25 cellular contexts compared by ENCODE assay signal in genomic region chr6:54865091-54865631, GRCh38. TPM values are rescaled to one million over a fixed set of nuclear protein-coding genes. Genes with fewer than 3 reads are reported as not detected.
"Had no signal": no experiment of that assay in that cellular context is flagged by ENCODE, and none has a peak within 500 bp of the region (broad histone marks: within the 10 kb centered on the region; RNA-seq: fewer than 3 reads in every experiment).

No MANE protein-coding gene starts in this region.

- H3K36me3 Mint-ChIP-seq: naive B cell had no signal

- H3K4me3 ChIP-seq: body of pancreas, heart right ventricle, sigmoid colon, testis, upper lobe of left lung had no signal

- H3K27me3 ChIP-seq: body of pancreas, heart right ventricle, sigmoid colon, testis, upper lobe of left lung had no signal

- H3K4me3 Mint-ChIP-seq: activated CD4-positive, alpha-beta T cell treated with anti-CD3 and anti-CD28 coated beads, Interleukin-2, amount 10 ng/mL, durations not matched to agents 7 days and 5 days; activated CD8-positive, alpha-beta T cell treated with anti-CD3 and anti-CD28 coated beads for 36 hours; activated naive CD8-positive, alpha-beta T cell treated with anti-CD3 and anti-CD28 coated beads, Interleukin-2, amount 50 U/mL, for 24 hours; activated T-helper 1 cell treated with anti-CD3 and anti-CD28 coated beads, Interleukin-12 subunit alpha, Interleukin-12 subunit beta, Interleukin-2, Interleukin-4 antibody, amounts not matched to agents 30 ng/mL and 10 ng/mL and 1 ng/mL, durations not matched to agents 14 hours and 24 hours and 36 hours; dendritic cell treated with granulocyte-macrophage colony-stimulating factor and Interleukin-4, amounts not matched to agents 40 ng/mL and 50 ng/mL, for 4 days; immature natural killer cell; naive B cell had no signal

- DNase-seq: activated CD4-positive, alpha-beta T cell treated with anti-CD3 and anti-CD28 coated beads, Interleukin-2, amount 10 ng/mL, durations not matched to agents 7 days and 5 days; activated CD4-positive, CD25-positive, alpha-beta regulatory T cell treated with anti-CD3 and anti-CD28 coated beads, Interleukin-2, amount 50 U/mL, for 72 hours; activated CD8-positive, alpha-beta T cell treated with anti-CD3 and anti-CD28 coated beads for 36 hours; activated gamma-delta T cell; activated naive CD4-positive, alpha-beta T cell treated with anti-CD3 and anti-CD28 coated beads, Interleukin-2, amount 50 U/mL, for 16 hours; activated naive CD8-positive, alpha-beta T cell treated with anti-CD3 and anti-CD28 coated beads, Interleukin-2, amount 50 U/mL, for 24 hours; body of pancreas; effector CD4-positive, alpha-beta T cell; heart right ventricle; immature natural killer cell; left ventricle myocardium superior; mammary epithelial cell; naive B cell; posterior cingulate gyrus; sigmoid colon; stimulated activated CD4-positive, alpha-beta T cell treated with anti-CD3 and anti-CD28 coated beads, Interleukin-4, amount 100 ng/mL, for 1 hour; stimulated activated naive CD4-positive, alpha-beta T cell; testis; upper lobe of left lung had no signal

- H3K4me1 Mint-ChIP-seq: activated CD4-positive, alpha-beta T cell treated with anti-CD3 and anti-CD28 coated beads, Interleukin-2, amount 10 ng/mL, durations not matched to agents 7 days and 5 days; activated naive CD8-positive, alpha-beta T cell treated with anti-CD3 and anti-CD28 coated beads, Interleukin-2, amount 50 U/mL, for 24 hours; naive B cell had no signal

- H3K36me3 ChIP-seq: heart right ventricle, sigmoid colon, upper lobe of left lung had no signal

- H3K9me3 Mint-ChIP-seq: activated CD8-positive, alpha-beta T cell treated with anti-CD3 and anti-CD28 coated beads for 36 hours; activated naive CD8-positive, alpha-beta T cell treated with anti-CD3 and anti-CD28 coated beads, Interleukin-2, amount 50 U/mL, for 24 hours; activated T-helper 1 cell treated with anti-CD3 and anti-CD28 coated beads, Interleukin-12 subunit alpha, Interleukin-12 subunit beta, Interleukin-2, Interleukin-4 antibody, amounts not matched to agents 30 ng/mL and 10 ng/mL and 1 ng/mL, durations not matched to agents 14 hours and 24 hours and 36 hours; dendritic cell treated with granulocyte-macrophage colony-stimulating factor and Interleukin-4, amounts not matched to agents 40 ng/mL and 50 ng/mL, for 4 days had no signal

- H3K9me3 ChIP-seq: body of pancreas, heart right ventricle, sigmoid colon, testis, upper lobe of left lung had no signal

- ATAC-seq: activated CD8-positive, alpha-beta T cell treated with anti-CD3 and anti-CD28 coated beads for 36 hours; activated naive CD8-positive, alpha-beta T cell treated with anti-CD3 and anti-CD28 coated beads, Interleukin-2, amount 50 U/mL, for 24 hours; body of pancreas; heart right ventricle; left ventricle myocardium superior had no signal

- H3K27ac Mint-ChIP-seq: activated CD4-positive, alpha-beta T cell treated with anti-CD3 and anti-CD28 coated beads, Interleukin-2, amount 10 ng/mL, durations not matched to agents 7 days and 5 days; activated CD8-positive, alpha-beta T cell treated with anti-CD3 and anti-CD28 coated beads for 36 hours; activated naive CD8-positive, alpha-beta T cell treated with anti-CD3 and anti-CD28 coated beads, Interleukin-2, amount 50 U/mL, for 24 hours; activated T-helper 1 cell treated with anti-CD3 and anti-CD28 coated beads, Interleukin-12 subunit alpha, Interleukin-12 subunit beta, Interleukin-2, Interleukin-4 antibody, amounts not matched to agents 30 ng/mL and 10 ng/mL and 1 ng/mL, durations not matched to agents 14 hours and 24 hours and 36 hours; dendritic cell treated with granulocyte-macrophage colony-stimulating factor and Interleukin-4, amounts not matched to agents 40 ng/mL and 50 ng/mL, for 4 days; immature natural killer cell; naive B cell had no signal

- H3K27me3 Mint-ChIP-seq: activated CD4-positive, alpha-beta T cell treated with anti-CD3 and anti-CD28 coated beads, Interleukin-2, amount 10 ng/mL, durations not matched to agents 7 days and 5 days; activated CD8-positive, alpha-beta T cell treated with anti-CD3 and anti-CD28 coated beads for 36 hours; activated naive CD8-positive, alpha-beta T cell treated with anti-CD3 and anti-CD28 coated beads, Interleukin-2, amount 50 U/mL, for 24 hours; dendritic cell treated with granulocyte-macrophage colony-stimulating factor and Interleukin-4, amounts not matched to agents 40 ng/mL and 50 ng/mL, for 4 days; naive B cell had no signal

- H3K4me1 ChIP-seq: heart right ventricle, sigmoid colon, testis, upper lobe of left lung had no signal

- H3K27ac ChIP-seq: body of pancreas, heart right ventricle, sigmoid colon, testis, upper lobe of left lung, VCaP had no signal

RNA-seq across cellular contexts. Expression of gene FAM83B, which starts 18.6 kb away (rescaled TPM):
- total RNA-seq: activated CD4-positive, alpha-beta T cell treated with anti-CD3 and anti-CD28 coated beads, Interleukin-2, amount 10 ng/mL, durations not matched to agents 7 days and 5 days; activated CD8-positive, alpha-beta T cell treated with anti-CD3 and anti-CD28 coated beads for 36 hours; activated T-helper 1 cell treated with anti-CD3 and anti-CD28 coated beads, Interleukin-12 subunit alpha, Interleukin-12 subunit beta, Interleukin-2, Interleukin-4 antibody, amounts not matched to agents 30 ng/mL and 10 ng/mL and 1 ng/mL, durations not matched to agents 14 hours and 24 hours and 36 hours; chondrocyte; mononuclear cell; T-helper 2 cell treated with Interferon-gamma antibody and Interleukin-4, amounts not matched to agents 100 ng/mL and 5 ng/mL, for 36 hours had no signal
